Comparison of ENCODE assay signal across 8 cellular contexts in the genomic region with DNA sequence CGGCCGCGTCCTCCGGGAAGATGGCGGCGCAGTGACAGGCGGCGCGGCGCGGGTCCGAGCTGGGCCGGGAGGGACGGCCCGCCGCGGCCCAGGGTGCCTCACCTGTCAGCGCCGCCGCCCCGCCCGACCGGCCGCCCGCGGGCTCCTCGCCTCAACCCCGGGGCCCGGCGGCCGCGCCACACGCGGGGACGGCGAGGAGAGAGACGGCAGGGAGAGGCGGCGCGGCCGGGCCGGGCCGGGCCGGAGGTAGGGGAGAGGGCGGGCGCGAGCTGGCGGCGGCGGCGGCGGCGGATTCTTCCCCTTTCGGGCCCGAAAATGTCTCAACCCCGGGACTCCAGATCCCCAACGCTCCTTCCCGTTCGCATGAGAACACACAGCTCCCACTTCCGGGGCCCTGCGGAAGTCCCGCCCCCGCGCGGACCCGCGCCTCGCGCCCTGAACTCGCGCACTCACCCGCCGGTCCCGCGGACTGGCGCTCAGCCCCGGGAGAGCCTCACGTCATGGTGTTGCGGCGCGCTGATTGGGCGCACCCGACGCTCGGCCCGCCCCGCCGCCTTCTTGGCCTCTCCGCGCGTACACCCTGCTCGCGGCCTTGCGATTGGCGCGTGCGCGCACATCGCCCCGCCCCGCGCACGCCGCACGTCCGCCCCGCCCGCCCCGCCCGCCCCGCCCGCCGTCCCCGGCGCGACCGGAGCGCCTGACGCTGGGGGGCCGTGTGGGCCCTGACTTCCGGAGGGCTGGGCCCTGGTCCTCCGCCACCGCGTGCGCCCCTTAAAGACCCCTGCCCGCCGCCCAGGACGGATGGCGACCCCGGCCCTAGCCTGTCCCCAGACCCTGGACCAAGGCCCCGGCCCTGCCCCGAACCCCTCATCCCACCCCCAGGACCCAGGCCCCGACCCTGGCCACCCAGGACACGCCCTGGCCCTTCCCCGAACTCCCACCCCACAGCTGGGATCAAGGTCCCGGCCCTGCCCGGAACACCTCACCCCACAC. TPM values are rescaled to one million over a fixed set of nuclear protein-coding genes. Genes with fewer than 3 reads are reported as not detected.
DNase-seq lines count a peak whose midpoint lies in the region; ATAC-seq and TF ChIP-seq lines count a peak whose summit lies in the region.

A gene (minus strand): TSS at position 380 of the 993 bp plus-strand sequence. CDS start 45,984 bp downstream, outside the sequence.

- H3K4me2 ChIP-seq in parathyroid adenoma (ENCODE audit: low read length), result peak within 1 kb of the TSS; percentile 83

- H3K36me3 ChIP-seq in adipocyte (ENCODE audit: control insufficient read depth, insufficient read depth, low read length, severe bottlenecking) (no peaks in the 10 kb centered on the region), cardiac muscle cell (no peaks in the 10 kb centered on the region), parathyroid adenoma (ENCODE audit: control insufficient read depth, insufficient read depth, low read length) (no peaks in the 10 kb centered on the region), tibial artery (no peaks in the 10 kb centered on the region)

- H3K79me2 ChIP-seq in parathyroid adenoma, result peaks cover 30% of the 10 kb centered on the region

- TF ChIP-seq CTCF in GM13976 (IDR thresholded peaks at IDR 0.05; ENCODE audit: borderline replicate concordance, control extremely low read depth, extremely low read depth, insufficient read depth, missing control alignments) (no peak), cardiac muscle cell (IDR thresholded peaks at IDR 0.05; ENCODE audit: low read depth, low read length) (no peak), parathyroid adenoma (IDR thresholded peaks at IDR 0.05) (no peak), tibial artery (IDR thresholded peaks at IDR 0.05) (no peak)

- intact Hi-C loops in tibial artery (cut with DNase I; ENCODE audit: low total_unique reads), result loop anchor here (2.0 to 10.0 kb wide), 3 partner anchors 57 to 417 kb away; a partner anchor contains a TSS

- H3K4me3 ChIP-seq in adipocyte (ENCODE audit: low read length), result peak within 1 kb of the TSS; percentile 92
- peak within 1 kb of the TSS; percentile 97 for H3K4me3 ChIP-seq in cardiac muscle cell
- peak within 1 kb of the TSS; percentile 69 for H3K4me3 ChIP-seq in parathyroid adenoma (ENCODE audit: low read depth, low read length)
- H3K4me3 ChIP-seq in tibial artery, result peak within 1 kb of the TSS; percentile 88 to 96

- DNase-seq in GM13976 (ENCODE audit: low spot score) (peak; percentile 98), NCI-H1436 treated with DMSO at 0.1 percent for 48 hours (lab: John Stamatoyannopoulos, UW) (peak; percentile 78), T follicular helper cell (ENCODE audit: low read depth) (peak; percentile 95), adipocyte (ENCODE audit: low read depth) (peak; percentile 99), cardiac muscle cell (ENCODE audit: low read depth in 1 of 2, low spot score in 1 of 2) (peak; percentile 98 to 99), tibial artery (peak; percentile 94 to 99)

- H3K4me1 ChIP-seq in adipocyte (ENCODE audit: control insufficient read depth, insufficient read depth, low read length) (peaks cover 14% of the 10 kb centered on the region), cardiac muscle cell (ENCODE audit: low read depth) (peaks cover 14% of the 10 kb centered on the region), parathyroid adenoma (no peaks in the 10 kb centered on the region), tibial artery (peaks cover 0 to 45% (median 29%) of the 10 kb centered on the region in 4 donors)

- peak; percentile 89 for ATAC-seq in HG02852 (IDR thresholded peaks at IDR 0.05; ENCODE audit: unreplicated experiment)

- in situ Hi-C loops in GM13976 (cut with MboI; ENCODE audit: low sequenced_read_pairs, unreplicated experiment), result no loop called here

- peak within 1 kb of the TSS; percentile 72 for H2AFZ ChIP-seq in parathyroid adenoma

- H3K27me3 ChIP-seq in adipocyte (replicated peaks; ENCODE audit: control insufficient read depth, insufficient read depth, low read length), result no peaks in the 10 kb centered on the region
- no peaks in the 10 kb centered on the region for H3K27me3 ChIP-seq in cardiac muscle cell
- no peaks in the 10 kb centered on the region for H3K27me3 ChIP-seq in parathyroid adenoma (ENCODE audit: control insufficient read depth, insufficient read depth, low read length)
- no peaks in the 10 kb centered on the region for H3K27me3 ChIP-seq in tibial artery

- H3K9ac ChIP-seq in adipocyte (ENCODE audit: low read length) (peak within 1 kb of the TSS; percentile 83), parathyroid adenoma (peak within 1 kb of the TSS; percentile 31)

- peak within 1 kb of the TSS; percentile 98 for H3K27ac ChIP-seq in cardiac muscle cell
- H3K27ac ChIP-seq in parathyroid adenoma, result peak within 1 kb of the TSS; percentile 72
- peak within 1 kb of the TSS; percentile 93 to 98 for H3K27ac ChIP-seq in tibial artery

- H3K9me3 ChIP-seq in adipocyte (ENCODE audit: control insufficient read depth, low read length) (no peaks in the 10 kb centered on the region), cardiac muscle cell (ENCODE audit: low read depth) (no peaks in the 10 kb centered on the region), parathyroid adenoma (ENCODE audit: control insufficient read depth, low read length) (no peaks in the 10 kb centered on the region), tibial artery (no peaks in the 10 kb centered on the region)

RNA-seq across cellular contexts. Expression of the gene that starts here (rescaled TPM):
- 35.3 and 36.2 TPM in 2 replicates for total RNA-seq in cardiac muscle cell
- 23.4 and 43.2 TPM in 2 replicates for polyA plus RNA-seq in cardiac muscle cell

Comparison
In these comparisons a context has a peak if more than half of its experiments do, and no peak if none do; other contexts are left out.
1. Peak in every context shown above with its lines: DNase-seq, ATAC-seq, H3K4me3 ChIP-seq and H3K27ac ChIP-seq.